Comparison of ENCODE assay signal across 39 cellular contexts in the genomic region with DNA sequence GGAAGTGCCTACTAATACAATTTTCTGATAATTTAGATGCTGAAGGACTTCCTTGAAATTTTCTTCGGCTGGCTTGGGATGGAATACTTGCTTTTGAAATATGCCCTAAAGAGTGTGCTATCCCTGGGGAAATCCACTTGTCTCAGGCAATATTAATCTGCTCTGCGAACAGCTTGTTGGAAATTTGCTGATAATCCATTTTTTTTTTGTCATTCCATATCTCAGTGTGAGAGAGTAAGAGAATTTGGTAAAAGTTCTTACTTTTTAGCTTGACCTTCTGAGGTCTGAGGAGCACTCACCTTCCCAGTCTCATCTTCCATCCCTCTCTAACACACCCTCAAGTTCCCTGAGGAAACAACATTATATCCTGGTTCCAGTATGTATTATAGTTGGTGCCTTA.
"Had no signal": no experiment of that assay in that cellular context is flagged by ENCODE, and none has a peak within 500 bp of the region (broad histone marks: within the 10 kb centered on the region; RNA-seq: fewer than 3 reads in every experiment).

No MANE protein-coding gene starts in this region.

- H3K36me3 Mint-ChIP-seq: activated naive CD4-positive, alpha-beta T cell treated with anti-CD3 and anti-CD28 coated beads, Interleukin-2, amount 10 ng/mL, durations not matched to agents 7 days and 5 days; activated naive CD4-positive, alpha-beta T cell treated with anti-CD3 and anti-CD28 coated beads, Interleukin-2, amount 50 U/mL, for 72 hours; activated naive CD8-positive, alpha-beta T cell; activated naive CD8-positive, alpha-beta T cell treated with anti-CD3 and anti-CD28 coated beads for 36 hours had no signal

- H3K9me3 ChIP-seq: adrenal gland, ascending aorta, body of pancreas, breast epithelium had no signal

- H3K9me3 Mint-ChIP-seq: activated naive CD4-positive, alpha-beta T cell treated with anti-CD3 and anti-CD28 coated beads for 36 hours; activated naive CD4-positive, alpha-beta T cell treated with anti-CD3 and anti-CD28 coated beads, Interleukin-2, amount 10 ng/mL, durations not matched to agents 7 days and 5 days; activated naive CD4-positive, alpha-beta T cell treated with anti-CD3 and anti-CD28 coated beads, Interleukin-2, amount 50 U/mL, for 24 hours; activated naive CD4-positive, alpha-beta T cell treated with anti-CD3 and anti-CD28 coated beads, Interleukin-2, amount 50 U/mL, for 72 hours; activated naive CD8-positive, alpha-beta T cell treated with anti-CD3 and anti-CD28 coated beads, Interleukin-2, amount 10 ng/mL, durations not matched to agents 7 days and 5 days; activated naive CD8-positive, alpha-beta T cell treated with anti-CD3 and anti-CD28 coated beads, Interleukin-2, amount 50 U/mL, for 24 hours; activated T-cell treated with anti-CD3 and anti-CD28 coated beads, Interleukin-2, amount 50 U/mL, for 24 hours; activated T-cell treated with anti-CD3 and anti-CD28 coated beads, Interleukin-2, amount 50 U/mL, for 4 hours; activated T-cell treated with anti-CD3 and anti-CD28 coated beads, Interleukin-2, amount 50 U/mL, for 72 hours; activated T-helper 1 cell treated with anti-CD3 and anti-CD28 coated beads, Interleukin-12 subunit alpha, Interleukin-12 subunit beta, Interleukin-2, Interleukin-4 antibody, amounts not matched to agents 30 ng/mL and 10 ng/mL and 1 ng/mL, durations not matched to agents 14 hours and 24 hours and 36 hours; activated T-helper 17 cell treated with anti-CD3 and anti-CD28 coated beads, Interleukin-2, amount 50 U/mL, for 72 hours; activated T-helper 2 cell treated with anti-CD3 and anti-CD28 coated beads, Interferon-gamma antibody, Interleukin-2, Interleukin-4, amounts not matched to agents 10 μg/mL and 5 μg/mL and 100 μg/mL, durations not matched to agents 14 hours and 24 hours and 36 hours; brain; central memory CD8-positive, alpha-beta T cell had no signal

- H3K4me3 ChIP-seq: adrenal gland, ascending aorta, body of pancreas, breast epithelium, cardiac muscle cell had no signal

- H3K4me3 Mint-ChIP-seq: activated naive CD4-positive, alpha-beta T cell treated with anti-CD3 and anti-CD28 coated beads for 36 hours; activated naive CD4-positive, alpha-beta T cell treated with anti-CD3 and anti-CD28 coated beads, Interleukin-2, amount 10 ng/mL, durations not matched to agents 7 days and 5 days; activated naive CD4-positive, alpha-beta T cell treated with anti-CD3 and anti-CD28 coated beads, Interleukin-2, amount 50 U/mL, for 24 hours; activated naive CD8-positive, alpha-beta T cell; activated naive CD8-positive, alpha-beta T cell treated with anti-CD3 and anti-CD28 coated beads for 36 hours; activated naive CD8-positive, alpha-beta T cell treated with anti-CD3 and anti-CD28 coated beads, Interleukin-2, amount 10 ng/mL, durations not matched to agents 7 days and 5 days; activated naive CD8-positive, alpha-beta T cell treated with anti-CD3 and anti-CD28 coated beads, Interleukin-2, amount 50 U/mL, for 24 hours; activated T-cell treated with anti-CD3 and anti-CD28 coated beads, Interleukin-2, amount 50 U/mL, for 24 hours; activated T-cell treated with anti-CD3 and anti-CD28 coated beads, Interleukin-2, amount 50 U/mL, for 4 hours; activated T-cell treated with anti-CD3 and anti-CD28 coated beads, Interleukin-2, amount 50 U/mL, for 72 hours; activated T-helper 1 cell treated with anti-CD3 and anti-CD28 coated beads, Interleukin-12 subunit alpha, Interleukin-12 subunit beta, Interleukin-2, Interleukin-4 antibody, amounts not matched to agents 30 ng/mL and 10 ng/mL and 1 ng/mL, durations not matched to agents 14 hours and 24 hours and 36 hours; activated T-helper 17 cell treated with anti-CD3 and anti-CD28 coated beads, Interleukin-2, amount 50 U/mL, for 72 hours; brain; central memory CD8-positive, alpha-beta T cell had no signal

- FAIRE-seq: astrocyte, bronchial epithelial cell had no signal

- H3K4me1 ChIP-seq: ascending aorta, body of pancreas, breast epithelium had no signal

- H3K36me3 ChIP-seq: adrenal gland, ascending aorta, brain microvascular endothelial cell, breast epithelium, cardiac muscle cell had no signal

- H3K27ac Mint-ChIP-seq: activated naive CD4-positive, alpha-beta T cell treated with anti-CD3 and anti-CD28 coated beads for 36 hours; activated naive CD4-positive, alpha-beta T cell treated with anti-CD3 and anti-CD28 coated beads, Interleukin-2, amount 10 ng/mL, durations not matched to agents 7 days and 5 days; activated naive CD4-positive, alpha-beta T cell treated with anti-CD3 and anti-CD28 coated beads, Interleukin-2, amount 50 U/mL, for 24 hours; activated naive CD4-positive, alpha-beta T cell treated with anti-CD3 and anti-CD28 coated beads, Interleukin-2, amount 50 U/mL, for 72 hours; activated naive CD8-positive, alpha-beta T cell; activated naive CD8-positive, alpha-beta T cell treated with anti-CD3 and anti-CD28 coated beads for 36 hours; activated naive CD8-positive, alpha-beta T cell treated with anti-CD3 and anti-CD28 coated beads, Interleukin-2, amount 10 ng/mL, durations not matched to agents 7 days and 5 days; activated naive CD8-positive, alpha-beta T cell treated with anti-CD3 and anti-CD28 coated beads, Interleukin-2, amount 50 U/mL, for 24 hours; activated T-cell treated with anti-CD3 and anti-CD28 coated beads, Interleukin-2, amount 50 U/mL, for 24 hours; activated T-cell treated with anti-CD3 and anti-CD28 coated beads, Interleukin-2, amount 50 U/mL, for 72 hours; activated T-helper 1 cell treated with anti-CD3 and anti-CD28 coated beads, Interleukin-12 subunit alpha, Interleukin-12 subunit beta, Interleukin-2, Interleukin-4 antibody, amounts not matched to agents 30 ng/mL and 10 ng/mL and 1 ng/mL, durations not matched to agents 14 hours and 24 hours and 36 hours; activated T-helper 17 cell treated with anti-CD3 and anti-CD28 coated beads, Interleukin-2, amount 50 U/mL, for 72 hours; activated T-helper 2 cell treated with anti-CD3 and anti-CD28 coated beads, Interferon-gamma antibody, Interleukin-2, Interleukin-4, amounts not matched to agents 10 μg/mL and 5 μg/mL and 100 μg/mL, durations not matched to agents 14 hours and 24 hours and 36 hours; brain had no signal

- H3K4me1 Mint-ChIP-seq: activated naive CD4-positive, alpha-beta T cell treated with anti-CD3 and anti-CD28 coated beads, Interleukin-2, amount 10 ng/mL, durations not matched to agents 7 days and 5 days; activated naive CD4-positive, alpha-beta T cell treated with anti-CD3 and anti-CD28 coated beads, Interleukin-2, amount 50 U/mL, for 24 hours; activated naive CD8-positive, alpha-beta T cell treated with anti-CD3 and anti-CD28 coated beads for 36 hours; activated naive CD8-positive, alpha-beta T cell treated with anti-CD3 and anti-CD28 coated beads, Interleukin-2, amount 50 U/mL, for 24 hours; activated T-helper 17 cell treated with anti-CD3 and anti-CD28 coated beads, Interleukin-2, amount 50 U/mL, for 72 hours; central memory CD8-positive, alpha-beta T cell had no signal

- H3K27me3 Mint-ChIP-seq: activated naive CD4-positive, alpha-beta T cell treated with anti-CD3 and anti-CD28 coated beads, Interleukin-2, amount 10 ng/mL, durations not matched to agents 7 days and 5 days; activated naive CD8-positive, alpha-beta T cell; activated naive CD8-positive, alpha-beta T cell treated with anti-CD3 and anti-CD28 coated beads for 36 hours; activated T-cell treated with anti-CD3 and anti-CD28 coated beads, Interleukin-2, amount 50 U/mL, for 24 hours; activated T-helper 17 cell treated with anti-CD3 and anti-CD28 coated beads, Interleukin-2, amount 50 U/mL, for 72 hours; central memory CD8-positive, alpha-beta T cell had no signal

- ATAC-seq: activated naive CD4-positive, alpha-beta T cell treated with anti-CD3 and anti-CD28 coated beads, Interleukin-2, amount 50 U/mL, for 72 hours; activated naive CD8-positive, alpha-beta T cell treated with anti-CD3 and anti-CD28 coated beads, Interleukin-2, amount 50 U/mL, for 24 hours; activated T-cell treated with anti-CD3 and anti-CD28 coated beads, Interleukin-2, amount 50 U/mL, for 4 hours; activated T-cell treated with anti-CD3 and anti-CD28 coated beads, Interleukin-2, amount 50 U/mL, for 72 hours; activated T-helper 17 cell treated with anti-CD3 and anti-CD28 coated beads, Interleukin-2, amount 50 U/mL, for 72 hours; body of pancreas had no signal

- H3K27me3 ChIP-seq: adrenal gland, ascending aorta, body of pancreas, brain microvascular endothelial cell, breast epithelium, cardiac muscle cell had no signal

- DNase-seq: activated effector memory CD4-positive, alpha-beta T cell treated with anti-CD3 and anti-CD28 coated beads, Interleukin-2, amount 50 U/mL, for 16 hours; activated effector memory CD4-positive, alpha-beta T cell treated with Interleukin-2 at 50 U/mL for 16 hours; activated gamma-delta T cell; activated gamma-delta T cell treated with Interleukin-2 at 50 U/mL for 16 hours; activated naive CD4-positive, alpha-beta T cell; activated naive CD4-positive, alpha-beta T cell treated with anti-CD3 and anti-CD28 coated beads for 36 hours; activated naive CD4-positive, alpha-beta T cell treated with anti-CD3 and anti-CD28 coated beads, Interleukin-2, amount 10 ng/mL, durations not matched to agents 7 days and 5 days; activated naive CD4-positive, alpha-beta T cell treated with anti-CD3 and anti-CD28 coated beads, Interleukin-2, amount 50 U/mL, for 16 hours; activated naive CD4-positive, alpha-beta T cell treated with Interleukin-2 at 50 U/mL for 16 hours; activated naive CD8-positive, alpha-beta T cell treated with anti-CD3 and anti-CD28 coated beads for 36 hours; activated naive CD8-positive, alpha-beta T cell treated with anti-CD3 and anti-CD28 coated beads, Interleukin-2, amount 10 ng/mL, durations not matched to agents 7 days and 5 days; activated naive CD8-positive, alpha-beta T cell treated with anti-CD3 and anti-CD28 coated beads, Interleukin-2, amount 50 U/mL, for 24 hours; activated T-cell treated with anti-CD3 and anti-CD28 coated beads, Interleukin-2, amount 50 U/mL, for 1 hour; activated T-cell treated with anti-CD3 and anti-CD28 coated beads, Interleukin-2, amount 50 U/mL, for 24 hours; activated T-cell treated with anti-CD3 and anti-CD28 coated beads, Interleukin-2, amount 50 U/mL, for 4 hours; activated T-cell treated with anti-CD3 and anti-CD28 coated beads, Interleukin-2, amount 50 U/mL, for 48 hours; activated T-cell treated with anti-CD3 and anti-CD28 coated beads, Interleukin-2, amount 50 U/mL, for 72 hours; adrenal gland; amniotic stem cell; amygdala; anterior cingulate cortex; aorta; body of pancreas; brain microvascular endothelial cell; central memory CD4-positive, alpha-beta T cell; cerebellar nuclear complex had no signal

- H3K27ac ChIP-seq: adrenal gland, ascending aorta, body of pancreas, brain microvascular endothelial cell, breast epithelium, cardiac muscle cell had no signal
